16 cellular contexts compared by ENCODE assay signal in genomic region chr19:44623080-44623479, GRCh38. TPM values are rescaled to one million over a fixed set of nuclear protein-coding genes. Genes with fewer than 3 reads are reported as not detected.
DNase-seq lines count a peak whose midpoint lies in the region; ATAC-seq, FAIRE-seq and TF ChIP-seq lines count a peak whose summit lies in the region.
"Had no signal": no experiment of that assay in that cellular context is flagged by ENCODE, and none has a peak within 500 bp of the region (broad histone marks: within the 10 kb centered on the region; RNA-seq: fewer than 3 reads in every experiment).

No MANE protein-coding gene starts in this region.

- H3K4me1 ChIP-seq in BLaER1 treated with 17β-estradiol and CSF1 and Interleukin-3, amounts not matched to agents 10 nM and 100 nM, result peaks cover 0 to 27% (median 10%) of the 10 kb centered on the region in 10 experiments; a peak in 13 of 20 replicates
- peaks cover 31% of the 10 kb centered on the region for H3K4me1 ChIP-seq in endothelial cell of umbilical vein (ENCODE audit: control insufficient read depth, extremely low read depth, insufficient read depth, low read length)

- ATAC-seq in stimulated activated naive CD8-positive, alpha-beta T cell treated with anti-CD3 and anti-CD28 coated beads, Interleukin-15, Interleukin-2, amounts not matched to agents 100 U/mL and 50 U/mL, for 24 hours, result no peak
- ATAC-seq in GM21367 (IDR thresholded peaks at IDR 0.05; ENCODE audit: unreplicated experiment), result no peak
- ATAC-seq: foreskin keratinocyte had no signal

- H3K4me3 ChIP-seq in BLaER1 treated with 17β-estradiol and CSF1 and Interleukin-3, amounts not matched to agents 10 nM and 100 nM, result no peak overlapping the region
- no peak overlapping the region for H3K4me3 ChIP-seq in endothelial cell of umbilical vein (replicated peaks in 1 of 3; ENCODE audit: insufficient read depth in 1 of 3, low read depth in 1 of 3, low read length in 3 of 3)
- H3K4me3 ChIP-seq: lung, thoracic aorta had no signal

- peaks cover 0 to 12% (median 6%) of the 10 kb centered on the region in 11 experiments; a peak in 9 of 22 replicates for H3K9me3 ChIP-seq in BLaER1 treated with 17β-estradiol and CSF1 and Interleukin-3, amounts not matched to agents 10 nM and 100 nM (replicated peaks in 1 of 11)
- no peaks in the 10 kb centered on the region for H3K9me3 ChIP-seq in endothelial cell of umbilical vein (replicated peaks; ENCODE audit: control insufficient read depth, insufficient read depth, low read length)
- H3K9me3 ChIP-seq: thoracic aorta had no signal

- TF ChIP-seq POLR2A in endothelial cell of umbilical vein (IDR thresholded peaks at IDR 0.05; ENCODE audit: low read depth, low read length), result no peak

- CTCF ChIA-PET in endothelial cell of umbilical vein (lab: Charles Lee), result interaction anchor here (0.9 to 2.8 kb wide), 8 partner anchors 13 to 148 kb away, joined by 3 to 12 read pairs (median 4); no protein-coding TSS in a partner anchor

- H3K4me1 Mint-ChIP-seq in mesothelial cell of epicardium, result peaks cover 8% of the 10 kb centered on the region
- H3K4me1 Mint-ChIP-seq: CD4-positive, CD25-positive, alpha-beta regulatory T cell; IgD-negative memory B cell had no signal

- no peaks in the 10 kb centered on the region for H3K36me3 ChIP-seq in BLaER1 treated with 17β-estradiol and CSF1 and Interleukin-3, amounts not matched to agents 10 nM and 100 nM
- H3K36me3 ChIP-seq in endothelial cell of umbilical vein (ENCODE audit: control insufficient read depth in 2 of 2, extremely low read depth in 1 of 2, insufficient read depth in 2 of 2, low read length in 2 of 2), result no peaks in the 10 kb centered on the region
- H3K36me3 ChIP-seq: thoracic aorta had no signal

- POLR2A ChIA-PET in endothelial cell of umbilical vein (lab: Charles Lee), result interaction anchor here (0.8 kb wide), 1 partner anchor 21 kb away, joined by 4 read pairs; the partner anchor contains the start of gene PVR

- no peaks in the 10 kb centered on the region for H3K79me2 ChIP-seq in endothelial cell of umbilical vein (ENCODE audit: control insufficient read depth, insufficient read depth, low read length)

- TF ChIP-seq CTCF in endothelial cell of umbilical vein (IDR thresholded peaks at IDR 0.05; ENCODE audit: extremely low read depth in 1 of 2, insufficient read depth in 1 of 2, low read depth in 1 of 2, low read length in 2 of 2) (no peak), mesothelial cell of epicardium (IDR thresholded peaks at IDR 0.05; ENCODE audit: unreplicated experiment) (no peak)

- H3K27me3 ChIP-seq in BLaER1 treated with 17β-estradiol and CSF1 and Interleukin-3, amounts not matched to agents 10 nM and 100 nM, result no peaks in the 10 kb centered on the region
- no peaks in the 10 kb centered on the region for H3K27me3 ChIP-seq in endothelial cell of umbilical vein (ENCODE audit: control insufficient read depth in 2 of 2, insufficient read depth in 2 of 2, low read length in 2 of 2)
- H3K27me3 ChIP-seq: foreskin keratinocyte had no signal

- DNase-seq in M059J (ENCODE audit: low read depth), result peak; percentile 95
- peak; percentile 80 for DNase-seq in endothelial cell of umbilical vein (ENCODE audit: low read depth, low spot score)
- peak; percentile 87 to 92 for DNase-seq in lung microvascular endothelial cell (ENCODE audit: low read depth in 2 of 2)
- no peak for DNase-seq in 8988T
- DNase-seq in stimulated activated naive CD8-positive, alpha-beta T cell treated with anti-CD3 and anti-CD28 coated beads, Interleukin-15, Interleukin-2, amounts not matched to agents 100 U/mL and 50 U/mL, for 24 hours, result no peak
- no peak for DNase-seq in mesothelial cell of epicardium (ENCODE audit: low spot score in 2 of 2, unreplicated experiment in 2 of 2)
- DNase-seq: activated CD4-positive, alpha-beta T cell treated with anti-CD3 and anti-CD28 coated beads for 1 hour; CD4-positive, CD25-positive, alpha-beta regulatory T cell; foreskin keratinocyte; NCI-H446 had no signal

- H3K9me3 Mint-ChIP-seq in mesothelial cell of epicardium, result peaks cover 7% of the 10 kb centered on the region

- no peak overlapping the region for H2AFZ ChIP-seq in endothelial cell of umbilical vein (ENCODE audit: low read depth, low read length)

- no peak overlapping the region for H3K4me3 Mint-ChIP-seq in mesothelial cell of epicardium
- H3K4me3 Mint-ChIP-seq: activated T-helper 1 cell treated with anti-CD3 and anti-CD28 coated beads, Interleukin-12 subunit alpha, Interleukin-12 subunit beta, Interleukin-2, Interleukin-4 antibody, amounts not matched to agents 30 ng/mL and 10 ng/mL and 1 ng/mL, durations not matched to agents 14 hours and 24 hours and 36 hours; CD4-positive, CD25-positive, alpha-beta regulatory T cell; IgD-negative memory B cell had no signal

- BruUV-seq in endothelial cell of umbilical vein (replicated peaks; lab: Mats Ljungman, UMichigan), result no TSS peak

- H3K27ac ChIP-seq in BLaER1 treated with 17β-estradiol and CSF1 and Interleukin-3, amounts not matched to agents 10 nM and 100 nM, result peak overlapping the region in 5 of 11 experiments; percentile 16 to 70 (median 41); a peak in 7 of 22 replicates
- peak overlapping the region; percentile 31 for H3K27ac ChIP-seq in endothelial cell of umbilical vein (ENCODE audit: insufficient read depth, low read depth, low read length)
- H3K27ac ChIP-seq: foreskin keratinocyte, thoracic aorta had no signal

- peak overlapping the region in 1 of 11 experiments; percentile 41; a peak in 2 of 22 replicates for H3K9ac ChIP-seq in BLaER1 treated with 17β-estradiol and CSF1 and Interleukin-3, amounts not matched to agents 10 nM and 100 nM
- H3K9ac ChIP-seq in endothelial cell of umbilical vein (replicated peaks; ENCODE audit: extremely low read depth, insufficient read depth, low read length), result peak overlapping the region; percentile 40

- H3K27ac Mint-ChIP-seq in mesothelial cell of epicardium, result no peak overlapping the region
- H3K27ac Mint-ChIP-seq: activated T-helper 1 cell treated with anti-CD3 and anti-CD28 coated beads, Interleukin-12 subunit alpha, Interleukin-12 subunit beta, Interleukin-2, Interleukin-4 antibody, amounts not matched to agents 30 ng/mL and 10 ng/mL and 1 ng/mL, durations not matched to agents 14 hours and 24 hours and 36 hours; CD4-positive, CD25-positive, alpha-beta regulatory T cell; IgD-negative memory B cell had no signal

- FAIRE-seq in endothelial cell of umbilical vein (lab: Jason Lieb, UNC), result peak; percentile 74

- H3K4me2 ChIP-seq in BLaER1 treated with 17β-estradiol and CSF1 and Interleukin-3, amounts not matched to agents 10 nM and 100 nM, result peak overlapping the region in 6 of 11 experiments; percentile 30 to 84 (median 64); a peak in 11 of 22 replicates
- H3K4me2 ChIP-seq in endothelial cell of umbilical vein (ENCODE audit: insufficient read depth, low read length), result no peak overlapping the region

- dilution Hi-C loops in endothelial cell of umbilical vein (cut with MboI; ENCODE audit: extremely low pct_ligation_motif_present, low sequenced_read_pairs), result no loop called here

- no peaks in the 10 kb centered on the region for H3K36me3 Mint-ChIP-seq in mesothelial cell of epicardium
- H3K36me3 Mint-ChIP-seq: CD4-positive, CD25-positive, alpha-beta regulatory T cell; IgD-negative memory B cell had no signal

- H3K9me1 ChIP-seq in endothelial cell of umbilical vein (replicated peaks; ENCODE audit: control insufficient read depth, extremely low read depth, insufficient read depth, low read length), result no peaks in the 10 kb centered on the region

- H3K27me3 Mint-ChIP-seq in mesothelial cell of epicardium (ENCODE audit: low read depth), result no peaks in the 10 kb centered on the region

- intact Hi-C loops in endothelial cell of umbilical vein (cut with micrococcal nuclease), result no loop called here

- H4K20me1 ChIP-seq in BLaER1 treated with 17β-estradiol and CSF1 and Interleukin-3, amounts not matched to agents 10 nM and 100 nM, result no peaks in the 10 kb centered on the region
- no peaks in the 10 kb centered on the region for H4K20me1 ChIP-seq in endothelial cell of umbilical vein (replicated peaks; ENCODE audit: control insufficient read depth, extremely low read depth, insufficient read depth, low read length)

RNA-seq across cellular contexts. Expression of gene IGSF23, which starts 9.7 kb away (rescaled TPM):
- total RNA-seq in M059J (2014; rRNA removed; shearing (Covaris generic)), result 0.22 and 0.81 TPM in 2 replicates
- 0.35 TPM in 1 of 2 replicates, not detected in the other for total RNA-seq in endothelial cell of umbilical vein
- polyA plus RNA-seq in endothelial cell of umbilical vein, result 0.73 and 0.81 TPM in 2 replicates
- polyA plus RNA-seq in endothelial cell of umbilical vein (2011; cell fraction: cytosol; rRNA removed), result 0.58 and 0.59 TPM in 2 replicates
- polyA plus RNA-seq in endothelial cell of umbilical vein (2011; cell fraction: nucleus; rRNA removed), result 0.28 and 0.39 TPM in 2 replicates
- 0.78 and 1.4 TPM in 2 replicates for polyA plus RNA-seq in endothelial cell of umbilical vein (2012)
- 0.42 TPM in 1 of 2 replicates, not detected in the other for polyA minus RNA-seq in endothelial cell of umbilical vein
- polyA minus RNA-seq in endothelial cell of umbilical vein (2011; cell fraction: cytosol; rRNA and poly(A)+ RNA removed), result not detected
- polyA minus RNA-seq in endothelial cell of umbilical vein (2011; cell fraction: nucleus; rRNA and poly(A)+ RNA removed), result not detected in 2 replicates
- 0.22 TPM in 1 of 2 replicates, not detected in the other for total RNA-seq in lung microvascular endothelial cell
- not detected in 3 replicates for total RNA-seq in mesothelial cell of epicardium
- total RNA-seq: activated T-helper 1 cell treated with anti-CD3 and anti-CD28 coated beads, Interleukin-12 subunit alpha, Interleukin-12 subunit beta, Interleukin-2, Interleukin-4 antibody, amounts not matched to agents 30 ng/mL and 10 ng/mL and 1 ng/mL, durations not matched to agents 14 hours and 24 hours and 36 hours; CD4-positive, CD25-positive, alpha-beta regulatory T cell; foreskin keratinocyte; lung; thoracic aorta had no signal
- polyA plus RNA-seq: CD4-positive, CD25-positive, alpha-beta regulatory T cell; foreskin keratinocyte; IgD-negative memory B cell; lung had no signal

RNA-seq across cellular contexts. Expression of gene PVR, which starts 20.6 kb away (rescaled TPM):
- total RNA-seq in M059J (2014; rRNA removed; shearing (Covaris generic)), result 95.2 and 146 TPM in 2 replicates
- total RNA-seq in endothelial cell of umbilical vein (133 and 199 TPM in 2 replicates), lung microvascular endothelial cell (54.9 and 69.4 TPM in 2 replicates), mesothelial cell of epicardium (26.8 to 29.1 TPM (median 28.5 TPM) in 3 replicates)
- polyA plus RNA-seq in endothelial cell of umbilical vein, result 226 and 276 TPM in 2 replicates
- polyA plus RNA-seq in endothelial cell of umbilical vein (2011; cell fraction: cytosol; rRNA removed), result 186 and 209 TPM in 2 replicates
- polyA plus RNA-seq in endothelial cell of umbilical vein (2011; cell fraction: nucleus; rRNA removed), result 237 and 251 TPM in 2 replicates
- 200 and 203 TPM in 2 replicates for polyA plus RNA-seq in endothelial cell of umbilical vein (2012)
- 236 and 278 TPM in 2 replicates for polyA minus RNA-seq in endothelial cell of umbilical vein
- polyA minus RNA-seq in endothelial cell of umbilical vein (2011; cell fraction: cytosol; rRNA and poly(A)+ RNA removed), result 32.5 TPM
- 124 and 132 TPM in 2 replicates for polyA minus RNA-seq in endothelial cell of umbilical vein (2011; cell fraction: nucleus; rRNA and poly(A)+ RNA removed)
- polyA plus RNA-seq: IgD-negative memory B cell had no signal

RNA-seq across cellular contexts. Expression of gene CEACAM19, which starts 48.2 kb away (rescaled TPM):
- 1.2 and 1.8 TPM in 2 replicates for total RNA-seq in M059J (2014; rRNA removed; shearing (Covaris generic))
- 9.9 and 13.0 TPM in 2 replicates for total RNA-seq in endothelial cell of umbilical vein
- polyA plus RNA-seq in endothelial cell of umbilical vein, result 14.5 and 23.2 TPM in 2 replicates
- 4.2 and 7.2 TPM in 2 replicates for polyA plus RNA-seq in endothelial cell of umbilical vein (2011; cell fraction: cytosol; rRNA removed)
- polyA plus RNA-seq in endothelial cell of umbilical vein (2011; cell fraction: nucleus; rRNA removed), result 68.3 and 92.4 TPM in 2 replicates
- 11.6 and 13.1 TPM in 2 replicates for polyA plus RNA-seq in endothelial cell of umbilical vein (2012)
- 25.3 and 27.7 TPM in 2 replicates for polyA minus RNA-seq in endothelial cell of umbilical vein
- 0.72 TPM for polyA minus RNA-seq in endothelial cell of umbilical vein (2011; cell fraction: cytosol; rRNA and poly(A)+ RNA removed)
- polyA minus RNA-seq in endothelial cell of umbilical vein (2011; cell fraction: nucleus; rRNA and poly(A)+ RNA removed), result 49.7 and 51.3 TPM in 2 replicates
- total RNA-seq in lung microvascular endothelial cell, result 0.44 and 1.2 TPM in 2 replicates
- total RNA-seq in mesothelial cell of epicardium, result 10.2 to 11.2 TPM (median 11.0 TPM) in 3 replicates
- total RNA-seq: CD4-positive, CD25-positive, alpha-beta regulatory T cell had no signal
- polyA plus RNA-seq: CD4-positive, CD25-positive, alpha-beta regulatory T cell; IgD-negative memory B cell had no signal

Comparison
In these comparisons a context has a peak if more than half of its experiments do, and no peak if none do; other contexts are left out.
1. DNase-seq: peak in M059J (single experiment), endothelial cell of umbilical vein (single experiment) and lung microvascular endothelial cell (2 of 2); none in 8988T (single experiment), stimulated activated naive CD8-positive, alpha-beta T cell treated with anti-CD3 and anti-CD28 coated beads, Interleukin-15, Interleukin-2, amounts not matched to agents 100 U/mL and 50 U/mL, for 24 hours (single experiment) and mesothelial cell of epicardium (0 of 2).